In the genomic region with DNA sequence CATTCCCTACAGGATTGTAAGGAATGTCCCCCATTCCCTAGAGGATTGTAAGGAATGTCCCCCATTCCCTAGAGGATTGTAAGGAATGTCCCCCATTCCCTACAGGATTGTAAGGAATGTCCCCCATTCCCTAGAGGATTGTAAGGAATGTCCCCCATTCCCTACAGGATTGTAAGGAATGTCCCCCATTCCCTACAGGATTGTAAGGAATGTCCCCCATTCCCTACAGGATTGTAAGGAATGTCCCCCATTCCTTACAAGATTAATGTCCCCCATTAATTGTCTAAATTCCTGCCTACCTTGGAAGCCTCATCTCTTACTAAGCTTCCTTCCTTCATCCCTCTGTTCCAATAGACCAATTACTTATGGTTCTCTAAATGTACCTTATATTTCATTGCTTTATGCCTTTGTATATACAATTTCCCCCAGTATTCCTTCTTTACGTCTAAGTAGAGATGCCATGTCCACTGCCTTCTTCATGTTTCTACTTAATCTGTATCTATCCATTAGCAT, we compare ENCODE assay signal across 1 cellular context.
TF ChIP-seq lines count a peak whose summit lies in the region.

No MANE protein-coding gene starts in this region.

TF ChIP-seq in GM23338, 12 proteins besides CTCF, POLR2A, EP300 and RAD21:
- peak; percentile 15; the same call in 1 of the 2 replicates for TF ChIP-seq NANOG (IDR thresholded peaks at IDR 0.05; ENCODE audit: borderline replicate concordance)
- TF ChIP-seq, protein P1, sequence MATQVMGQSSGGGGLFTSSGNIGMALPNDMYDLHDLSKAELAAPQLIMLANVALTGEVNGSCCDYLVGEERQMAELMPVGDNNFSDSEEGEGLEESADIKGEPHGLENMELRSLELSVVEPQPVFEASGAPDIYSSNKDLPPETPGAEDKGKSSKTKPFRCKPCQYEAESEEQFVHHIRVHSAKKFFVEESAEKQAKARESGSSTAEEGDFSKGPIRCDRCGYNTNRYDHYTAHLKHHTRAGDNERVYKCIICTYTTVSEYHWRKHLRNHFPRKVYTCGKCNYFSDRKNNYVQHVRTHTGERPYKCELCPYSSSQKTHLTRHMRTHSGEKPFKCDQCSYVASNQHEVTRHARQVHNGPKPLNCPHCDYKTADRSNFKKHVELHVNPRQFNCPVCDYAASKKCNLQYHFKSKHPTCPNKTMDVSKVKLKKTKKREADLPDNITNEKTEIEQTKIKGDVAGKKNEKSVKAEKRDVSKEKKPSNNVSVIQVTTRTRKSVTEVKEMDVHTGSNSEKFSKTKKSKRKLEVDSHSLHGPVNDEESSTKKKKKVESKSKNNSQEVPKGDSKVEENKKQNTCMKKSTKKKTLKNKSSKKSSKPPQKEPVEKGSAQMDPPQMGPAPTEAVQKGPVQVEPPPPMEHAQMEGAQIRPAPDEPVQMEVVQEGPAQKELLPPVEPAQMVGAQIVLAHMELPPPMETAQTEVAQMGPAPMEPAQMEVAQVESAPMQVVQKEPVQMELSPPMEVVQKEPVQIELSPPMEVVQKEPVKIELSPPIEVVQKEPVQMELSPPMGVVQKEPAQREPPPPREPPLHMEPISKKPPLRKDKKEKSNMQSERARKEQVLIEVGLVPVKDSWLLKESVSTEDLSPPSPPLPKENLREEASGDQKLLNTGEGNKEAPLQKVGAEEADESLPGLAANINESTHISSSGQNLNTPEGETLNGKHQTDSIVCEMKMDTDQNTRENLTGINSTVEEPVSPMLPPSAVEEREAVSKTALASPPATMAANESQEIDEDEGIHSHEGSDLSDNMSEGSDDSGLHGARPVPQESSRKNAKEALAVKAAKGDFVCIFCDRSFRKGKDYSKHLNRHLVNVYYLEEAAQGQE (IDR thresholded peaks at IDR 0.05; ENCODE audit: unreplicated experiment), result peak; percentile 22
